In genomic region chr20:3409417-3409816, GRCh38 we compare ENCODE assay signal across 10 cellular contexts. TPM values are rescaled to one million over a fixed set of nuclear protein-coding genes. Genes with fewer than 3 reads are reported as not detected.
DNase-seq lines count a peak whose midpoint lies in the region; ATAC-seq and TF ChIP-seq lines count a peak whose summit lies in the region.
"Had no signal": no experiment of that assay in that cellular context is flagged by ENCODE, and none has a peak within 500 bp of the region (broad histone marks: within the 10 kb centered on the region; RNA-seq: fewer than 3 reads in every experiment).

No MANE protein-coding gene starts in this region.

- WGBS in right cardiac atrium = 97% methylated on average over 10 of the region's 10 CpGs

- TF ChIP-seq POLR2A in uterus (IDR thresholded peaks at IDR 0.05) = no peak

- peak overlapping the region; percentile 99 for H3K4me3 Mint-ChIP-seq in activated T-helper 17 cell treated with anti-CD3 and anti-CD28 coated beads, Interleukin-2, amount 50 U/mL, for 72 hours
- H3K4me3 Mint-ChIP-seq in natural killer cell = peak overlapping the region; percentile 98
- H3K4me3 Mint-ChIP-seq in CD4-positive, alpha-beta T cell = no peak overlapping the region

- H3K27ac ChIP-seq in right cardiac atrium (ENCODE audit: low read length) (no peak overlapping the region), tibial artery (peak overlapping the region; percentile 90 to 98), uterus (peak overlapping the region in 1 of 2 donors; percentile 90)
- no peak overlapping the region for H3K27ac ChIP-seq in CD4-positive, alpha-beta T cell (ENCODE audit: low read depth, low read length)

- ATAC-seq in Right ventricle myocardium superior (ENCODE audit: poor library complexity) = no peak
- no peak for ATAC-seq in right cardiac atrium
- no peak for ATAC-seq in activated T-helper 17 cell treated with anti-CD3 and anti-CD28 coated beads, Interleukin-2, amount 50 U/mL, for 72 hours (replicated peaks)
- ATAC-seq in natural killer cell = no peak
- ATAC-seq in CD4-positive, alpha-beta T cell (ENCODE audit: poor library complexity) = no peak

- CTCF ChIA-PET in CD4-positive, alpha-beta T cell (lab: Charles Lee) = no interaction called here

- H3K9me3 ChIP-seq in right cardiac atrium (ENCODE audit: control insufficient read depth, low read length) = no peaks in the 10 kb centered on the region
- no peaks in the 10 kb centered on the region for H3K9me3 ChIP-seq in tibial artery
- no peaks in the 10 kb centered on the region for H3K9me3 ChIP-seq in uterus
- H3K9me3 ChIP-seq in CD4-positive, alpha-beta T cell (ENCODE audit: control insufficient read depth, low read length) = no peaks in the 10 kb centered on the region

- H3K27me3 ChIP-seq in right cardiac atrium (ENCODE audit: control insufficient read depth, insufficient read depth) = no peaks in the 10 kb centered on the region
- no peaks in the 10 kb centered on the region for H3K27me3 ChIP-seq in tibial artery
- no peaks in the 10 kb centered on the region for H3K27me3 ChIP-seq in uterus
- H3K27me3 ChIP-seq in CD4-positive, alpha-beta T cell (ENCODE audit: control insufficient read depth, insufficient read depth, low read length) = no peaks in the 10 kb centered on the region

- no peaks in the 10 kb centered on the region for H3K4me1 ChIP-seq in right cardiac atrium (ENCODE audit: control insufficient read depth, insufficient read depth, low read length)
- H3K4me1 ChIP-seq in tibial artery = peaks cover 0 to 25% (median 17%) of the 10 kb centered on the region in 4 donors
- no peaks in the 10 kb centered on the region for H3K4me1 ChIP-seq in uterus

- H3K9me3 Mint-ChIP-seq in activated T-helper 17 cell treated with anti-CD3 and anti-CD28 coated beads, Interleukin-2, amount 50 U/mL, for 72 hours = no peaks in the 10 kb centered on the region
- no peaks in the 10 kb centered on the region for H3K9me3 Mint-ChIP-seq in natural killer cell
- no peaks in the 10 kb centered on the region for H3K9me3 Mint-ChIP-seq in CD4-positive, alpha-beta T cell

- DNase-seq in Right ventricle myocardium superior (peak; percentile 47), right cardiac atrium (no peak), natural killer cell (no peak), tibial artery (no peak), NCI-H82 (lab: John Stamatoyannopoulos, UW) (no peak), uterus (no peak)
- no peak for DNase-seq in CD4-positive, alpha-beta T cell
- DNase-seq: SIG-M5 had no signal

- no peaks in the 10 kb centered on the region for H3K27me3 Mint-ChIP-seq in activated T-helper 17 cell treated with anti-CD3 and anti-CD28 coated beads, Interleukin-2, amount 50 U/mL, for 72 hours
- peaks cover 3 to 14% of the 10 kb centered on the region in 2 donors for H3K27me3 Mint-ChIP-seq in natural killer cell (ENCODE audit: low read depth in 2 of 2)
- H3K27me3 Mint-ChIP-seq in CD4-positive, alpha-beta T cell = peaks cover 2% of the 10 kb centered on the region

- no peaks in the 10 kb centered on the region for H3K36me3 Mint-ChIP-seq in activated T-helper 17 cell treated with anti-CD3 and anti-CD28 coated beads, Interleukin-2, amount 50 U/mL, for 72 hours (ENCODE audit: low read depth)
- no peaks in the 10 kb centered on the region for H3K36me3 Mint-ChIP-seq in natural killer cell
- peaks cover 14% of the 10 kb centered on the region for H3K36me3 Mint-ChIP-seq in CD4-positive, alpha-beta T cell (ENCODE audit: low read depth)

- H3K36me3 ChIP-seq in tibial artery = no peaks in the 10 kb centered on the region
- H3K36me3 ChIP-seq in uterus = no peaks in the 10 kb centered on the region

- H3K4me3 ChIP-seq in right cardiac atrium (ENCODE audit: low read length) = no peak overlapping the region
- peak overlapping the region; percentile 74 to 99 for H3K4me3 ChIP-seq in tibial artery
- H3K4me3 ChIP-seq in uterus = peak overlapping the region in 1 of 2 donors; percentile 85
- H3K4me3 ChIP-seq: lung had no signal

- peak overlapping the region; percentile 95 for H3K27ac Mint-ChIP-seq in activated T-helper 17 cell treated with anti-CD3 and anti-CD28 coated beads, Interleukin-2, amount 50 U/mL, for 72 hours
- peak overlapping the region in 1 of 2 donors; percentile 82 for H3K27ac Mint-ChIP-seq in natural killer cell
- H3K27ac Mint-ChIP-seq in CD4-positive, alpha-beta T cell = no peak overlapping the region

- H3K4me1 Mint-ChIP-seq in activated T-helper 17 cell treated with anti-CD3 and anti-CD28 coated beads, Interleukin-2, amount 50 U/mL, for 72 hours = peaks cover 22% of the 10 kb centered on the region
- H3K4me1 Mint-ChIP-seq in natural killer cell = peaks cover 30 to 32% of the 10 kb centered on the region in 2 donors
- H3K4me1 Mint-ChIP-seq in CD4-positive, alpha-beta T cell (ENCODE audit: low read depth) = peaks cover 32% of the 10 kb centered on the region

- TF ChIP-seq CTCF in natural killer cell (IDR thresholded peaks at IDR 0.05) (no peak), tibial artery (IDR thresholded peaks at IDR 0.05) (no peak), uterus (IDR thresholded peaks at IDR 0.05) (no peak)
- TF ChIP-seq CTCF in CD4-positive, alpha-beta T cell (IDR thresholded peaks at IDR 0.05) = no peak

- intact Hi-C loops in Right ventricle myocardium superior (cut with DNase I) (loop anchor here (10.0 kb wide), 2 partner anchors 55 to 65 kb away; partner anchors contain the start of gene ATRN), right cardiac atrium (cut with DNase I) (no loop called here), natural killer cell (cut with micrococcal nuclease) (no loop called here), tibial artery (cut with DNase I; ENCODE audit: low total_unique reads) (loop anchor here (5.0 kb wide), 1 partner anchor 63 kb away; the partner anchor contains the start of gene ATRN), uterus (cut with DNase I; ENCODE audit: low total_unique reads) (no loop called here)
- intact Hi-C loops in CD4-positive, alpha-beta T cell (cut with DNase I, micrococcal nuclease) = loop anchor here (1.0 to 5.0 kb wide), 5 partner anchors 60 to 757 kb away; partner anchors contain the start of genes IDH3B (in 1 of the 2), ITPA (in 1 of the 2), MRPS26 (in 1 of the 2) and NOP56 (in 1 of the 2)

- POLR2A ChIA-PET in CD4-positive, alpha-beta T cell (lab: Charles Lee) = interaction anchor here (0.9 to 1.6 kb wide), 4 partner anchors 9 to 745 kb away, joined by 3 to 20 read pairs (median 6); partner anchors contain the start of genes ATRN and IDH3B

RNA-seq across cellular contexts. Expression of gene DNAAF9, which starts 1.9 kb away (rescaled TPM):
- total RNA-seq in Right ventricle myocardium superior (20.4 TPM), right cardiac atrium (10 to 100 TPM; 15.3 to 18.9 (median 16.0) TPM), natural killer cell (1 to 10 TPM; 4.1 to 6.9 (median 4.8) TPM), uterus (10 to 100 TPM in 2 of 4 donors, 1 to 10 TPM in 2; 5.6 to 25.2 (median 17.3) TPM)
- 7.2 TPM for polyA plus RNA-seq in right cardiac atrium
- total RNA-seq in activated T-helper 17 cell treated with anti-CD3 and anti-CD28 coated beads, Interleukin-2, amount 50 U/mL, for 72 hours = 1 to 10 TPM; 3.0 to 3.3 TPM
- 1 to 10 TPM; 3.0 TPM for total RNA-seq in CD4-positive, alpha-beta T cell

Comparison
In these comparisons a context has a peak if more than half of its experiments do, and no peak if none do; other contexts are left out.
1. intact Hi-C loops: an anchor here in Right ventricle myocardium superior (10.0 kb wide), tibial artery (5.0 kb wide) and CD4-positive, alpha-beta T cell (1.0 to 5.0 kb wide); none called in right cardiac atrium, natural killer cell and uterus.
2. H3K27ac ChIP-seq: peak in tibial artery (2 of 2); none in right cardiac atrium (single experiment) and CD4-positive, alpha-beta T cell (single experiment).